In genomic region chr19:13100871-13101589, GRCh38 we compare ENCODE assay signal across 1 cellular context.
TF ChIP-seq lines count a peak whose summit lies in the region.

No MANE protein-coding gene starts in this region.

TF ChIP-seq in K562, 482 proteins besides CTCF, POLR2A, EP300 and RAD21 (continued from another document and continues in another):
- no peak for TF ChIP-seq BCLAF1 (IDR thresholded peaks at IDR 0.05; ENCODE audit: borderline replicate concordance in 1 of 2, control insufficient read depth in 1 of 2, low read depth in 2 of 2, low read length in 1 of 2)
- TF ChIP-seq USF1 (CRISPR knock-in tag; IDR thresholded peaks at IDR 0.05): no peak
- no peak for TF ChIP-seq CXXC5 (CRISPR knock-in tag; IDR thresholded peaks at IDR 0.05)
- TF ChIP-seq RUNX1 (IDR thresholded peaks at IDR 0.05; ENCODE audit: low read depth): no peak
- no peak for TF ChIP-seq ARNT (IDR thresholded peaks at IDR 0.05)
- no peak for TF ChIP-seq ATF2 (CRISPR knock-in tag; IDR thresholded peaks at IDR 0.05)
- 0 out of 2 replicates have a peak, but pooled peaks have one; percentile 32 for TF ChIP-seq PHTF2 (CRISPR knock-in tag; IDR thresholded peaks at IDR 0.05)
- TF ChIP-seq SAP30 (IDR thresholded peaks at IDR 0.05; ENCODE audit: borderline replicate concordance, insufficient read depth, low read depth, low read length, poor library complexity, severe bottlenecking): no peak
- no peak for TF ChIP-seq MIER1 (IDR thresholded peaks at IDR 0.05; ENCODE audit: low read depth)
- no peak for TF ChIP-seq ZBTB17 (CRISPR knock-in tag; IDR thresholded peaks at IDR 0.05)
- peak; percentile 20; the same call in 1 of the 2 replicates for TF ChIP-seq CTBP1 (IDR thresholded peaks at IDR 0.05; ENCODE audit: borderline replicate concordance)
- TF ChIP-seq HBP1 (CRISPR knock-in tag; IDR thresholded peaks at IDR 0.05): no peak
- no peak for TF ChIP-seq ZNF740 (CRISPR knock-in tag; IDR thresholded peaks at IDR 0.05)
- 0 out of 4 replicates have a peak, but pooled peaks of 1 of the 2 experiments have one; percentile 19 for TF ChIP-seq ZNF740 (tag; IDR thresholded peaks at IDR 0.05)
- no peak for TF ChIP-seq ATF4 (CRISPR knock-in tag; IDR thresholded peaks at IDR 0.05)
- peak; percentile 53; the same call in 1 of the 2 replicates for TF ChIP-seq MYC (IDR thresholded peaks at IDR 0.05; ENCODE audit: low read depth, low read length)
- no peak for TF ChIP-seq MYC (CRISPR knock-in tag; IDR thresholded peaks at IDR 0.05; ENCODE audit: borderline replicate concordance, low read depth)
- no peak for TF ChIP-seq ZNF175 (CRISPR knock-in tag; IDR thresholded peaks at IDR 0.05; ENCODE audit: low read depth)
- no peak for TF ChIP-seq TAF15 (IDR thresholded peaks at IDR 0.05; ENCODE audit: low read depth, low read length)
- no peak for TF ChIP-seq ZBTB9 (CRISPR knock-in tag; IDR thresholded peaks at IDR 0.05)
- no peak for TF ChIP-seq ARID3A (IDR thresholded peaks at IDR 0.05; ENCODE audit: borderline replicate concordance, low read depth, low read length)
- no peak for TF ChIP-seq ELK1 (CRISPR knock-in tag; IDR thresholded peaks at IDR 0.05)
- TF ChIP-seq ZNF551 (CRISPR knock-in tag; IDR thresholded peaks at IDR 0.05): no peak
- TF ChIP-seq CLOCK (CRISPR knock-in tag; IDR thresholded peaks at IDR 0.05; ENCODE audit: borderline replicate concordance): no peak
- no peak for TF ChIP-seq NR2C2 (CRISPR knock-in tag; IDR thresholded peaks at IDR 0.05)
- TF ChIP-seq NR2C2 (tag; IDR thresholded peaks at IDR 0.05): no peak
- TF ChIP-seq ADNP (tag; IDR thresholded peaks at IDR 0.05): no peak
- TF ChIP-seq ZNF24 (IDR thresholded peaks at IDR 0.05): no peak
- TF ChIP-seq TSC22D4 (tag; IDR thresholded peaks at IDR 0.05): no peak
- TF ChIP-seq SMAD1 (IDR thresholded peaks at IDR 0.05; ENCODE audit: low read depth, low read length, partially characterized antibody): no peak
- no peak for TF ChIP-seq NR0B1 (IDR thresholded peaks at IDR 0.05; ENCODE audit: partially characterized antibody)
- no peak for TF ChIP-seq RBM22 (IDR thresholded peaks at IDR 0.05; ENCODE audit: low read depth, low read length, poor library complexity, severe bottlenecking)
- TF ChIP-seq KLF6 (CRISPR knock-in tag; IDR thresholded peaks at IDR 0.05; ENCODE audit: borderline replicate concordance): no peak
- TF ChIP-seq ZNF232 (CRISPR knock-in tag; IDR thresholded peaks at IDR 0.05): no peak
- TF ChIP-seq KDM4B (IDR thresholded peaks at IDR 0.05; ENCODE audit: borderline replicate concordance in 2 of 2, low read depth in 1 of 2): no peak
- TF ChIP-seq NCOA4 (IDR thresholded peaks at IDR 0.05; ENCODE audit: partially characterized antibody): no peak
- TF ChIP-seq ZNF584 (CRISPR knock-in tag; IDR thresholded peaks at IDR 0.05; ENCODE audit: low read depth): no peak
- no peak for TF ChIP-seq BRD4 (IDR thresholded peaks at IDR 0.05)
- TF ChIP-seq SRSF1 (IDR thresholded peaks at IDR 0.05; ENCODE audit: low read depth, low read length): no peak
- no peak for TF ChIP-seq FUS (optimal IDR thresholded peaks at IDR 0.05; ENCODE audit: low read depth, low read length)
- no peak for TF ChIP-seq CREB3L1 (IDR thresholded peaks at IDR 0.05; ENCODE audit: borderline replicate concordance, low read depth)
- no peak for TF ChIP-seq GABPB1 (CRISPR knock-in tag; IDR thresholded peaks at IDR 0.05)
- no peak for TF ChIP-seq DLX4 (CRISPR knock-in tag; IDR thresholded peaks at IDR 0.05)
- no peak for TF ChIP-seq ZNF717 (CRISPR knock-in tag; IDR thresholded peaks at IDR 0.05)
- no peak for TF ChIP-seq ILF3 (IDR thresholded peaks at IDR 0.05; ENCODE audit: borderline replicate concordance)
